ENCODE assay signal across 25 cellular contexts in the genomic region with DNA sequence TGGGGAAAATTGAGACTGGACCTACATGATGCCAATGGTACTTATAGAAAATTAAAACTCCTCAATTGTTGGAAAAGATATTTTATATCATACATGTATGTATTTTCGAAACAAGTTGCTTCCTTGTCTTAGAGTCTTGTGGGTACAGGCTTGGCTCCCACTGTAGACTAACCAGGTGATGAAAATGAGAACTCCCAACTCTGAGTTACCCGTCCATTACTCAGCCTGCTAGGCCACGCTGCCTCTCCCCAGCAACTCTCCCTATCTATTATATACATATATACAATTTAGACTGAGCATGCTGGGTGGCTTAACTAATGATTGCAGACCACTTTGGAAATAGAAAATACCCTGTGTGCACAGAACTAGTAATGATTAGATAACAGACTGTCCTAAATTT.
DNase-seq lines count a peak whose midpoint lies in the region; ATAC-seq and TF ChIP-seq lines count a peak whose summit lies in the region.
"Had no signal": no experiment of that assay in that cellular context is flagged by ENCODE, and none has a peak within 500 bp of the region (broad histone marks: within the 10 kb centered on the region; RNA-seq: fewer than 3 reads in every experiment).

No MANE protein-coding gene starts in this region.

- H3K27me3 ChIP-seq in SJSA1 (replicated peaks) (no peaks in the 10 kb centered on the region), smooth muscle cell (ENCODE audit: low read depth) (no peaks in the 10 kb centered on the region), tibial nerve (no peaks in the 10 kb centered on the region)
- H3K27me3 ChIP-seq: BE2C, SJCRH30 had no signal

- TF ChIP-seq POLR2A in tibial nerve (IDR thresholded peaks at IDR 0.05), result no peak

- DNase-seq in Daoy (ENCODE audit: low read depth) (peak; percentile 50), SJSA1 (ENCODE audit: low read depth in 1 of 2, low spot score in 2 of 2) (no peak), coronary artery (ENCODE audit: low spot score) (no peak), smooth muscle cell (lab: John Stamatoyannopoulos, UW; ENCODE audit: unreplicated experiment) (no peak), COLO829 (ENCODE audit: low spot score) (no peak), tibial nerve (ENCODE audit: low spot score in 2 of 2) (no peak)
- no peak for DNase-seq in effector CD8-positive, alpha-beta T cell (lab: John Stamatoyannopoulos, UW)
- DNase-seq: 8988T; BE2C; Calu3; CD8-positive, alpha-beta memory T cell; DMS79 treated with DMSO at 0.1 percent for 48 hours; GOT3; KBM-7; MV-4-11; NCI-H1105; NCI-H1436 treated with DMSO at 0.1 percent for 48 hours; NCI-H1930; NCI-H526; NCI-H82; NK-92 treated with Interleukin-12 subunit alpha and Interleukin-12 subunit beta, amount 100 ng/mL, for 24 hours; PC-3; SJCRH30 had no signal

- H3K79me2 ChIP-seq in smooth muscle cell (ENCODE audit: low read depth), result no peaks in the 10 kb centered on the region

- H3K4me1 ChIP-seq in SJSA1 (replicated peaks) (peaks cover 28% of the 10 kb centered on the region), smooth muscle cell (ENCODE audit: low read depth) (peaks cover 19% of the 10 kb centered on the region), tibial nerve (peaks cover 0 to 18% (median 0%) of the 10 kb centered on the region in 4 donors)
- H3K4me1 ChIP-seq: BE2C, HAP-1, SJCRH30 had no signal

- no peak for ATAC-seq in GM21717 (IDR thresholded peaks at IDR 0.05; ENCODE audit: unreplicated experiment)
- ATAC-seq: PC-3 had no signal

- TF ChIP-seq EP300 in tibial nerve (IDR thresholded peaks at IDR 0.05), result no peak

- H3K4me2 ChIP-seq in smooth muscle cell, result peak overlapping the region; percentile 66

- H2AFZ ChIP-seq in smooth muscle cell (ENCODE audit: low read depth), result peak overlapping the region; percentile 35

- H3K9me3 ChIP-seq in SJSA1 (replicated peaks), result no peaks in the 10 kb centered on the region
- H3K9me3 ChIP-seq in smooth muscle cell (replicated peaks; ENCODE audit: low read depth), result no peaks in the 10 kb centered on the region
- H3K9me3 ChIP-seq in tibial nerve, result no peaks in the 10 kb centered on the region
- H3K9me3 ChIP-seq: BE2C, HAP-1, SJCRH30 had no signal

- H3K36me3 ChIP-seq in SJSA1 (no peaks in the 10 kb centered on the region), smooth muscle cell (ENCODE audit: low read depth) (no peaks in the 10 kb centered on the region), tibial nerve (no peaks in the 10 kb centered on the region)
- H3K36me3 ChIP-seq: BE2C, HAP-1, SJCRH30 had no signal

- H3K4me3 ChIP-seq in SJSA1, result no peak overlapping the region
- H3K4me3 ChIP-seq in coronary artery, result no peak overlapping the region
- no peak overlapping the region for H3K4me3 ChIP-seq in smooth muscle cell
- H3K4me3 ChIP-seq in tibial nerve, result no peak overlapping the region
- H3K4me3 ChIP-seq: HAP-1, SJCRH30 had no signal

- no peak for TF ChIP-seq CTCF in coronary artery (IDR thresholded peaks at IDR 0.05)
- no peak for TF ChIP-seq CTCF in smooth muscle cell (IDR thresholded peaks at IDR 0.05; ENCODE audit: borderline replicate concordance, insufficient read depth, poor library complexity, severe bottlenecking)
- no peak for TF ChIP-seq CTCF in tibial nerve (IDR thresholded peaks at IDR 0.05)

- peaks cover 8% of the 10 kb centered on the region for H3F3A ChIP-seq in smooth muscle cell (ENCODE audit: low read depth)

- H4K20me1 ChIP-seq in smooth muscle cell (ENCODE audit: low read depth), result no peaks in the 10 kb centered on the region

- 63% methylated on average over 3 of the region's 3 CpGs for WGBS in smooth muscle cell (ENCODE audit: low lambda C conversion rate)
- 93% methylated on average over 3 of the region's 3 CpGs for WGBS in tibial nerve, 2 donors

- no peak overlapping the region for H3K9ac ChIP-seq in smooth muscle cell (ENCODE audit: low read depth)

- H3K27ac ChIP-seq in SJSA1 (peak overlapping the region; percentile 53), coronary artery (peak overlapping the region; percentile 22 to 63), smooth muscle cell (ENCODE audit: low read depth) (peak overlapping the region; percentile 81), tibial nerve (no peak overlapping the region)
- H3K27ac ChIP-seq: SJCRH30 had no signal

Comparison
In these comparisons a context has a peak if more than half of its experiments do, and no peak if none do; other contexts are left out.
1. H3K27ac ChIP-seq: peak in SJSA1 (single experiment), coronary artery (2 of 2) and smooth muscle cell (single experiment); none in tibial nerve (0 of 4).